29 cellular contexts compared by ENCODE assay signal in the genomic region with DNA sequence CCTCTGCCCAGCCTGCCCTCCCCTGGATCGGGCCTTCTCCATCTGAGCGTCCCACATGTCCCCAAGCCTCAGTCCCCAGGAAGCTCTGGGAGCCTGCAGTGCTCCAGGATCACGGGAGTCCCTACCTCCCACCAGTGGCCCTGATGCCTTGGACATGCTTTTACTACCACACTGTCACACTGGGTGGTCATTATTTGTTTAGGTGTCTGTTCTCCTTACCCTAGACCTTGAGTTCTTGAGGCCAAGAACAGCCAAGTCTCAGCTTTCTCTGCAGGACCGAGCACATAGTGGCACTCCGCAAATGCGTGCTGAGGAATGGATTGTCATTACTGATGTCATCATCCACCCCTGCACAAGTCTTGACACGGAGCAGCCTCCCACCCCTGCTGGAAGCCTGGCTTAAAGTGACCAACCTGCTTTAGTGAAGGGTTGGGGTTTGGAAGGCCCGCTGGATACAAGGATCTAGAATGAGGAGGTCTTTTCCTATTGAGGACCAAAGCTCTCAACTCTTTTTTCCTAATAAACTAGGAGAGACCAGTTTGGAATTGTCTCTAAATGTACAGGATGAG.
DNase-seq lines count a peak whose midpoint lies in the region; ATAC-seq, FAIRE-seq and TF ChIP-seq lines count a peak whose summit lies in the region.
"Had no signal": no experiment of that assay in that cellular context is flagged by ENCODE, and none has a peak within 500 bp of the region (broad histone marks: within the 10 kb centered on the region; RNA-seq: fewer than 3 reads in every experiment).

No MANE protein-coding gene starts in this region.

- peak; percentile 17 for DNase-seq in ELF-1 (ENCODE audit: low read depth, low spot score)
- DNase-seq in bronchial epithelial cell (ENCODE audit: low read depth): peak; percentile 13
- peak; percentile 13 for DNase-seq in osteoblast (ENCODE audit: insufficient read length, low spot score, missing footprints)
- DNase-seq in left lobe of liver (ENCODE audit: low spot score): no peak
- DNase-seq in SIG-M5 (lab: John Stamatoyannopoulos, UW): no peak
- no peak for DNase-seq in effector memory CD8-positive, alpha-beta T cell
- DNase-seq: 8988T; ACHN; BE2C; C1 segment of cervical spinal cord; CD4-positive, alpha-beta memory T cell; CD4-positive, CD25-positive, alpha-beta regulatory T cell; CD8-positive, alpha-beta memory T cell; COR-L47; DMS 273 treated with DMSO at 0.1 percent for 48 hours; DMS153; DMS53; DMS79; DND-41; EL; GF-D8 had no signal

- POLR2A ChIA-PET in HEK293 (lab: Yijun Ruan, JAX): interaction anchor here (0.8 kb wide), 1 partner anchor 9 kb away, joined by 3 read pairs; no protein-coding TSS in a partner anchor

- ATAC-seq in left lobe of liver: no peak
- no peak for ATAC-seq in HG03175 (IDR thresholded peaks at IDR 0.05; ENCODE audit: unreplicated experiment)
- ATAC-seq in effector memory CD8-positive, alpha-beta T cell (replicated peaks): no peak

- H3K79me2 ChIP-seq in osteoblast (ENCODE audit: insufficient read depth, low read length): no peaks in the 10 kb centered on the region

- H3K36me3 ChIP-seq in HEK293 (ENCODE audit: control insufficient read depth in 2 of 2, insufficient read depth in 1 of 2, low read length in 2 of 2): no peaks in the 10 kb centered on the region
- no peaks in the 10 kb centered on the region for H3K36me3 ChIP-seq in bronchial epithelial cell (ENCODE audit: control insufficient read depth, insufficient read depth, low read length)
- no peaks in the 10 kb centered on the region for H3K36me3 ChIP-seq in osteoblast (ENCODE audit: insufficient read depth, low read length)
- H3K36me3 ChIP-seq: BE2C, BLaER1 had no signal

- H3K9me3 Mint-ChIP-seq in effector memory CD8-positive, alpha-beta T cell: no peaks in the 10 kb centered on the region
- H3K9me3 Mint-ChIP-seq: CD4-positive, alpha-beta memory T cell; CD4-positive, CD25-positive, alpha-beta regulatory T cell; CD8-positive, alpha-beta memory T cell had no signal

- H3K4me3 ChIP-seq in HEK293 (ENCODE audit: low read depth, low read length): no peak overlapping the region
- H3K4me3 ChIP-seq in bronchial epithelial cell (ENCODE audit: low read depth, low read length): no peak overlapping the region
- no peak overlapping the region for H3K4me3 ChIP-seq in osteoblast (ENCODE audit: insufficient read depth, low read length)
- H3K4me3 ChIP-seq: BLaER1 had no signal

- peaks cover 3% of the 10 kb centered on the region for H4K20me1 ChIP-seq in osteoblast (ENCODE audit: insufficient read depth, low read length)

- no peaks in the 10 kb centered on the region for H3K27me3 ChIP-seq in bronchial epithelial cell (ENCODE audit: control insufficient read depth, insufficient read depth, low read length)
- peaks cover 27% of the 10 kb centered on the region for H3K27me3 ChIP-seq in osteoblast (ENCODE audit: insufficient read depth, low read length)
- H3K27me3 ChIP-seq: BE2C, BLaER1 had no signal

- CTCF ChIA-PET in HEK293 (lab: Yijun Ruan, JAX): interaction anchor here (1.4 kb wide), 1 partner anchor 11 kb away, joined by 6 read pairs; no protein-coding TSS in a partner anchor

- H3K4me1 ChIP-seq in HEK293 (ENCODE audit: control insufficient read depth, insufficient read depth, low read length) (no peaks in the 10 kb centered on the region), osteoblast (ENCODE audit: insufficient read depth, low read length) (no peaks in the 10 kb centered on the region)
- H3K4me1 ChIP-seq: BE2C had no signal

- H2AFZ ChIP-seq in osteoblast (ENCODE audit: low read length): no peak overlapping the region

- no peak overlapping the region for H3K4me2 ChIP-seq in osteoblast (ENCODE audit: insufficient read depth, low read length)
- H3K4me2 ChIP-seq: BLaER1 had no signal

- H3K36me3 Mint-ChIP-seq in effector memory CD8-positive, alpha-beta T cell (ENCODE audit: insufficient read depth): no peaks in the 10 kb centered on the region
- H3K36me3 Mint-ChIP-seq: CD14-positive monocyte had no signal

- no peak overlapping the region for H3K27ac ChIP-seq in HEK293 (ENCODE audit: extremely low read depth, low read depth, low read length)
- no peak overlapping the region for H3K27ac ChIP-seq in osteoblast (ENCODE audit: low read depth, low read length)
- H3K27ac ChIP-seq: BLaER1 had no signal

- no peak for TF ChIP-seq CTCF in HEK293 (tag by site-specific recombination; IDR thresholded peaks at IDR 0.05)
- TF ChIP-seq CTCF in bronchial epithelial cell (IDR thresholded peaks at IDR 0.05; ENCODE audit: insufficient read depth, low read length, severe bottlenecking): no peak
- no peak for TF ChIP-seq CTCF in osteoblast (IDR thresholded peaks at IDR 0.05; ENCODE audit: extremely low read depth, low read depth, low read length)

- peak; percentile 81 for FAIRE-seq in bronchial epithelial cell (lab: Jason Lieb, UNC)
- FAIRE-seq: A204.1, G401.6, GM12891, GM19239 had no signal

- H3K27me3 Mint-ChIP-seq in effector memory CD8-positive, alpha-beta T cell: peaks cover 4 to 28% of the 10 kb centered on the region in 2 donors
- H3K27me3 Mint-ChIP-seq: CD4-positive, CD25-positive, alpha-beta regulatory T cell had no signal

- no peak overlapping the region for H3K4me3 Mint-ChIP-seq in effector memory CD8-positive, alpha-beta T cell
- H3K4me3 Mint-ChIP-seq: CD14-positive monocyte; CD4-positive, alpha-beta memory T cell; CD4-positive, CD25-positive, alpha-beta regulatory T cell; CD8-positive, alpha-beta memory T cell had no signal

- peaks cover 3 to 4% of the 10 kb centered on the region in 2 donors for H3K4me1 Mint-ChIP-seq in effector memory CD8-positive, alpha-beta T cell (ENCODE audit: low read depth in 2 of 2)

- H3K9me3 ChIP-seq in HEK293 (ENCODE audit: control insufficient read depth, insufficient read depth, low read depth, low read length) (no peaks in the 10 kb centered on the region), osteoblast (ENCODE audit: low read depth, low read length) (no peaks in the 10 kb centered on the region)
- H3K9me3 ChIP-seq: BE2C, BLaER1 had no signal

- H3K27ac Mint-ChIP-seq in effector memory CD8-positive, alpha-beta T cell: no peak overlapping the region
- H3K27ac Mint-ChIP-seq: CD14-positive monocyte; CD4-positive, alpha-beta memory T cell; CD4-positive, CD25-positive, alpha-beta regulatory T cell; CD8-positive, alpha-beta memory T cell had no signal

TF ChIP-seq in HEK293, 187 proteins besides CTCF, POLR2A, EP300 and RAD21 (continues in another document):
- no peak for TF ChIP-seq ELK4 (IDR thresholded peaks at IDR 0.05; ENCODE audit: borderline replicate concordance, low read depth, low read length)
- peak; percentile 98 for TF ChIP-seq ZNF449 (tag by site-specific recombination; IDR thresholded peaks at IDR 0.05)
- peak; percentile 58 for TF ChIP-seq ZFHX2 (tag by site-specific recombination; conservative IDR thresholded peaks at IDR 0.05)
- no peak for TF ChIP-seq ZNF549 (tag by site-specific recombination; IDR thresholded peaks at IDR 0.05)
- no peak for TF ChIP-seq ZNF664 (tag by site-specific recombination; IDR thresholded peaks at IDR 0.05)
- 0 out of 2 replicates have a peak, but pooled peaks have one; percentile 25 for TF ChIP-seq EGR2 (tag by site-specific recombination; IDR thresholded peaks at IDR 0.05; ENCODE audit: low read depth)
- TF ChIP-seq SCRT1 (tag by site-specific recombination; IDR thresholded peaks at IDR 0.05; ENCODE audit: borderline replicate concordance): no peak
- no peak for TF ChIP-seq ZBTB10 (tag by site-specific recombination; IDR thresholded peaks at IDR 0.05)
- TF ChIP-seq ZNF600 (tag by site-specific recombination; IDR thresholded peaks at IDR 0.05): peak; percentile 39; the same call in 1 of the 2 replicates
- peak; percentile 92 for TF ChIP-seq ZIC2 (tag by site-specific recombination; IDR thresholded peaks at IDR 0.05)
- TF ChIP-seq ZBTB17 (tag by site-specific recombination; IDR thresholded peaks at IDR 0.05): peak; percentile 37; the same call in 1 of the 2 replicates

Comparison
In these comparisons a context has a peak if more than half of its experiments do, and no peak if none do; other contexts are left out.
1. DNase-seq: peak in ELF-1 (single experiment), bronchial epithelial cell (single experiment) and osteoblast (single experiment); none in left lobe of liver (single experiment), SIG-M5 (single experiment) and effector memory CD8-positive, alpha-beta T cell (0 of 3).